Comparison of ENCODE assay signal across 26 cellular contexts in the genomic region with DNA sequence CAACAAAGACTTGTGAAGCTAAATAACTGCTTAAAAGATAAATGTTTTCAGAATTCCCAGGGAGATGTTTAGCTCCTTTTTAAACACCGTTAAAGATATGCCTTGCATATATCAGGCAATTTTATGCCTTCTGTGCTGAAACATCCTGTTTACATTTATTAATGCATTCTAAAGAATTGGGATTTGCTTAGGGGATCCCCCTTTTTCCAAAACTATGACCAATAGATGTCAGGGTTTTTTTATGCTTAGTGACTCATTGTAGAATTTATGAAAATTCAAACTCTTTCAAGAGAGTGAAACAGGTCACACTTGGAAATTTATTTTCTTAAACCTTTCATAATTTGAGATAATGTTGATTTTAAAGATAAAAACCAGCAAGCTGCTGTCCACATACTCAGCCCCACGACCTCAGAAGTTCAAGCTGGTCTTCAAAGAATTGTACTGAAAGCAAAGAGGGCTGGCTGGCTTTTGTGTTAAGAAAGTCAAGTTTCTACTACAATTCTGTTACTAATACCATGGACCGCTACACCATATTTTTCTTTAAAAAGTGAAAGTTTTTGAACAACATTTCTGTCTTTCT.
"Had no signal": no experiment of that assay in that cellular context is flagged by ENCODE, and none has a peak within 500 bp of the region (broad histone marks: within the 10 kb centered on the region; RNA-seq: fewer than 3 reads in every experiment).

No MANE protein-coding gene starts in this region.

- DNase-seq: effector memory CD8-positive, alpha-beta T cell; foreskin fibroblast; glutamatergic neuron; kidney; left cardiac atrium; left ventricle myocardium inferior; mesendoderm; naive B cell; psoas muscle; retina; right lobe of liver; spleen; stimulated activated CD4-positive, alpha-beta T cell treated with anti-CD3 and anti-CD28 coated beads, Interleukin-15, amount 100 ng/mL, for 24 hours; stimulated activated CD4-positive, alpha-beta T cell treated with anti-CD3 and anti-CD28 coated beads, Interleukin-1b, Interleukin-23, amount 100 ng/mL, for 48 hours; stimulated activated CD4-positive, alpha-beta T cell treated with anti-CD3 and anti-CD28 coated beads, Interleukin-4, amount 100 ng/mL, for 24 hours; tibial artery; upper lobe of left lung; uterus had no signal

- H3K27ac ChIP-seq: epithelial cell of prostate, esophagus muscularis mucosa, gastroesophageal sphincter, left ventricle myocardium inferior, psoas muscle, right lobe of liver, spleen, tibial artery, upper lobe of left lung, uterus had no signal

- ATAC-seq: effector memory CD8-positive, alpha-beta T cell; gastroesophageal sphincter; left cardiac atrium; psoas muscle; right lobe of liver; stimulated activated memory B cell treated with anti-CD40 and anti-IgM and Interleukin-4, amounts not matched to agents 10 μg/mL and 1 μg/mL and 100 μg/mL, for 72 hours had no signal

- H3K27me3 ChIP-seq: esophagus muscularis mucosa, gastroesophageal sphincter, right lobe of liver, spleen, tibial artery, upper lobe of left lung, uterus had no signal

- H3K4me1 Mint-ChIP-seq: naive B cell; nephron; stimulated activated memory B cell treated with anti-CD40 and anti-IgM and Interleukin-4, amounts not matched to agents 10 μg/mL and 1 μg/mL and 100 μg/mL, for 72 hours had no signal

- H3K4me3 Mint-ChIP-seq: dendritic cell treated with granulocyte-macrophage colony-stimulating factor and Interleukin-4, amounts not matched to agents 40 ng/mL and 50 ng/mL, for 4 days; effector memory CD8-positive, alpha-beta T cell; naive B cell; nephron; stimulated activated memory B cell treated with anti-CD40 and anti-IgM and Interleukin-4, amounts not matched to agents 10 μg/mL and 1 μg/mL and 100 μg/mL, for 72 hours; stimulated activated naive CD8-positive, alpha-beta T cell treated with anti-CD3 and anti-CD28 coated beads, Interleukin-15, Interleukin-2, amounts not matched to agents 100 ng/mL and 50 ng/mL, for 24 hours had no signal

- H3K27ac Mint-ChIP-seq: dendritic cell treated with granulocyte-macrophage colony-stimulating factor and Interleukin-4, amounts not matched to agents 40 ng/mL and 50 ng/mL, for 4 days; effector memory CD8-positive, alpha-beta T cell; naive B cell; stimulated activated memory B cell treated with anti-CD40 and anti-IgM and Interleukin-4, amounts not matched to agents 10 μg/mL and 1 μg/mL and 100 μg/mL, for 72 hours; stimulated activated naive CD8-positive, alpha-beta T cell treated with anti-CD3 and anti-CD28 coated beads, Interleukin-15, Interleukin-2, amounts not matched to agents 100 ng/mL and 50 ng/mL, for 24 hours had no signal

- H3K36me3 Mint-ChIP-seq: naive B cell; stimulated activated memory B cell treated with anti-CD40 and anti-IgM and Interleukin-4, amounts not matched to agents 10 μg/mL and 1 μg/mL and 100 μg/mL, for 72 hours had no signal

- H3K4me3 ChIP-seq: esophagus muscularis mucosa, gastroesophageal sphincter, left ventricle myocardium inferior, lung, psoas muscle, right lobe of liver, spleen, tibial artery, upper lobe of left lung, uterus had no signal

- H3K27me3 Mint-ChIP-seq: dendritic cell treated with granulocyte-macrophage colony-stimulating factor and Interleukin-4, amounts not matched to agents 40 ng/mL and 50 ng/mL, for 4 days; naive B cell; stimulated activated memory B cell treated with anti-CD40 and anti-IgM and Interleukin-4, amounts not matched to agents 10 μg/mL and 1 μg/mL and 100 μg/mL, for 72 hours; stimulated activated naive CD8-positive, alpha-beta T cell treated with anti-CD3 and anti-CD28 coated beads, Interleukin-15, Interleukin-2, amounts not matched to agents 100 ng/mL and 50 ng/mL, for 24 hours had no signal

- H3K9me3 ChIP-seq: esophagus muscularis mucosa, gastroesophageal sphincter, left ventricle myocardium inferior, psoas muscle, right lobe of liver, spleen, tibial artery, upper lobe of left lung, uterus had no signal

- H3K36me3 ChIP-seq: esophagus muscularis mucosa, gastroesophageal sphincter, left ventricle myocardium inferior, right lobe of liver, spleen, tibial artery, upper lobe of left lung, uterus had no signal

- FAIRE-seq: kidney had no signal

- H3K9me3 Mint-ChIP-seq: effector memory CD8-positive, alpha-beta T cell; nephron; stimulated activated memory B cell treated with anti-CD40 and anti-IgM and Interleukin-4, amounts not matched to agents 10 μg/mL and 1 μg/mL and 100 μg/mL, for 72 hours; stimulated activated naive CD8-positive, alpha-beta T cell treated with anti-CD3 and anti-CD28 coated beads, Interleukin-15, Interleukin-2, amounts not matched to agents 100 ng/mL and 50 ng/mL, for 24 hours had no signal

- H3K4me1 ChIP-seq: esophagus muscularis mucosa, gastroesophageal sphincter, psoas muscle, right lobe of liver, spleen, tibial artery, upper lobe of left lung, uterus had no signal
